1 cellular context compared by ENCODE assay signal in the genomic region with DNA sequence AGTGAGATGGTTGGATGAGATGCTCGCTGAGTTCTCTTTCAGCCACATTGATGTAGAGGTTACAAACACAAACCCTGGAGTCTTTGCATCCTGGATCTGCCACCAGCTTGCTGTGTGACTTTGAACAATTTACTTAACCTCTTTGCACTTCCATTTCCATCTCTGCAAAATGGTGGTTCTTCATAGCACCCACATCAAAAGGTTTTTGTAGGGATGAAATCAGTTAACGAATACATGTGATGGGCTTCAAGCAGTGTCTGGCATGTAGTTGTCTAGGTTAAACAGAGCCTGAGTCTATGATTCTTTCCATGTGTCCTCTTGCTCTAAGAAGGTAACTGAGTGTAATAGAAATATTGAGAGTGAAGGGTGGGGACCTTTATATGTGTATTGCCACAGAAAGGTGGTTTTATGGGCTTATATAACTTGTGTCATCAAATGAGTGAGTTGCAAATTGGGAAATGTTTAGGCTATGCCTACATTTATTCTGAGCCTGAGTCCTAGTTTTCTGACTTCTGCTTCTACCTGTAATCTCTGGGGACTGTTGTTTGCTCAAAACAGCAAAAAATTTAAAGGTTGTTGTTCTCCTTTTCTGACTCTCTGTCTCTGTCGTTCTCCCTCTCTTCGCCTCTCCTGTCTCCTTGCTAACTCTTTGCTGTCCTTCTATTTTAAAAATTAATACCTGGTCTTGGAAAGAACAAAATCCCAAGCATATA.
TF ChIP-seq lines count a peak whose summit lies in the region.

No MANE protein-coding gene starts in this region.

TF ChIP-seq in neural cell, 6 proteins besides CTCF, POLR2A, EP300 and RAD21:
- TF ChIP-seq POLR2AphosphoS5 (IDR thresholded peaks at IDR 0.05) (no peak), TAF1 (IDR thresholded peaks at IDR 0.05; ENCODE audit: low read depth) (no peak)
